Comparison of ENCODE assay signal across 18 cellular contexts in genomic region chr3:126582286-126582685, GRCh38. TPM values are rescaled to one million over a fixed set of nuclear protein-coding genes. Genes with fewer than 3 reads are reported as not detected.
DNase-seq lines count a peak whose midpoint lies in the region; ATAC-seq and TF ChIP-seq lines count a peak whose summit lies in the region.
"Had no signal": no experiment of that assay in that cellular context is flagged by ENCODE, and none has a peak within 500 bp of the region (broad histone marks: within the 10 kb centered on the region; RNA-seq: fewer than 3 reads in every experiment).

No MANE protein-coding gene starts in this region.

- ATAC-seq in GM21737 (IDR thresholded peaks at IDR 0.05; ENCODE audit: unreplicated experiment) = no peak
- ATAC-seq: GM12878 had no signal

- peaks cover 8% of the 10 kb centered on the region for H3K4me1 Mint-ChIP-seq in glutamatergic neuron (ENCODE audit: low read depth, unreplicated experiment)
- H3K4me1 Mint-ChIP-seq in T-helper 2 cell treated with Interferon-gamma antibody and Interleukin-4, amounts not matched to agents 5 μg/mL and 100 μg/mL, for 36 hours (ENCODE audit: low read depth) = no peaks in the 10 kb centered on the region
- H3K4me1 Mint-ChIP-seq: CD4-positive, CD25-positive, alpha-beta regulatory T cell; IgD-negative memory B cell had no signal

- no peak overlapping the region for H3K27ac Mint-ChIP-seq in glutamatergic neuron (ENCODE audit: unreplicated experiment)
- H3K27ac Mint-ChIP-seq in T-helper 2 cell treated with Interferon-gamma antibody and Interleukin-4, amounts not matched to agents 5 μg/mL and 100 μg/mL, for 36 hours = no peak overlapping the region
- H3K27ac Mint-ChIP-seq: CD4-positive, CD25-positive, alpha-beta regulatory T cell; H9; IgD-negative memory B cell had no signal

- peaks cover 3% of the 10 kb centered on the region for H3K9me3 Mint-ChIP-seq in glutamatergic neuron (ENCODE audit: unreplicated experiment)
- no peaks in the 10 kb centered on the region for H3K9me3 Mint-ChIP-seq in T-helper 2 cell treated with Interferon-gamma antibody and Interleukin-4, amounts not matched to agents 5 μg/mL and 100 μg/mL, for 36 hours

- H3K36me3 Mint-ChIP-seq in glutamatergic neuron (ENCODE audit: unreplicated experiment) = peaks cover 3% of the 10 kb centered on the region
- no peaks in the 10 kb centered on the region for H3K36me3 Mint-ChIP-seq in T-helper 2 cell treated with Interferon-gamma antibody and Interleukin-4, amounts not matched to agents 5 μg/mL and 100 μg/mL, for 36 hours (ENCODE audit: low read depth)
- H3K36me3 Mint-ChIP-seq: CD4-positive, CD25-positive, alpha-beta regulatory T cell; IgD-negative memory B cell had no signal

- H3K4me3 Mint-ChIP-seq in glutamatergic neuron (ENCODE audit: unreplicated experiment) = peak overlapping the region; percentile 39
- no peak overlapping the region for H3K4me3 Mint-ChIP-seq in T-helper 2 cell treated with Interferon-gamma antibody and Interleukin-4, amounts not matched to agents 5 μg/mL and 100 μg/mL, for 36 hours
- H3K4me3 Mint-ChIP-seq: CD4-positive, CD25-positive, alpha-beta regulatory T cell; H9; IgD-negative memory B cell had no signal

- H3K27me3 Mint-ChIP-seq in glutamatergic neuron (ENCODE audit: unreplicated experiment) = peaks cover 5% of the 10 kb centered on the region
- peaks cover 14% of the 10 kb centered on the region for H3K27me3 Mint-ChIP-seq in T-helper 2 cell treated with Interferon-gamma antibody and Interleukin-4, amounts not matched to agents 5 μg/mL and 100 μg/mL, for 36 hours (ENCODE audit: low read depth)

- no peak for TF ChIP-seq CTCF in glutamatergic neuron (IDR thresholded peaks at IDR 0.05; ENCODE audit: partially characterized antibody, unreplicated experiment)

- peak; percentile 82 for DNase-seq in NCI-H82 (lab: John Stamatoyannopoulos, UW)
- DNase-seq in NCI-H82 treated with DMSO at 0.1 percent for 48 hours (lab: John Stamatoyannopoulos, UW; ENCODE audit: unreplicated experiment) = no peak
- peak; percentile 77 for DNase-seq in NCI-H2171 (lab: John Stamatoyannopoulos, UW)
- DNase-seq in glutamatergic neuron = no peak
- DNase-seq in effector CD4-positive, alpha-beta T cell = no peak
- DNase-seq in occipital lobe (lab: John Stamatoyannopoulos, UW) = no peak
- no peak for DNase-seq in T-helper 2 cell treated with Interferon-gamma antibody and Interleukin-4, amounts not matched to agents 5 μg/mL and 100 μg/mL, for 36 hours (ENCODE audit: low spot score)
- DNase-seq: AML-193; CD4-positive, CD25-positive, alpha-beta regulatory T cell; DMS79; GOT3; H9 had no signal

RNA-seq across cellular contexts. Expression of gene C3orf22, which starts 23.6 kb away (rescaled TPM):
- total RNA-seq in glutamatergic neuron (ENCODE audit: unreplicated experiment) (not detected), occipital lobe (not detected)
- total RNA-seq: A673; CD4-positive, CD25-positive, alpha-beta regulatory T cell; G401; GM12878; H9; HT-29 had no signal

RNA-seq across cellular contexts. Expression of gene CHST13, which starts 58.3 kb away (rescaled TPM):
- total RNA-seq in glutamatergic neuron (ENCODE audit: unreplicated experiment) = not detected
- total RNA-seq in occipital lobe = not detected
- total RNA-seq: A673; CD4-positive, CD25-positive, alpha-beta regulatory T cell; GM12878 had no signal

Comparison
In these comparisons a context has a peak if more than half of its experiments do, and no peak if none do; other contexts are left out.
1. DNase-seq: peak in NCI-H82 (single experiment) and NCI-H2171 (single experiment); none in NCI-H82 treated with DMSO at 0.1 percent for 48 hours (single experiment), glutamatergic neuron (single experiment), effector CD4-positive, alpha-beta T cell (single experiment), occipital lobe (single experiment) and T-helper 2 cell treated with Interferon-gamma antibody and Interleukin-4, amounts not matched to agents 5 μg/mL and 100 μg/mL, for 36 hours (single experiment).